1 cellular context compared by ENCODE assay signal in genomic region chr16:30352488-30353401, GRCh38.
TF ChIP-seq lines count a peak whose summit lies in the region.

No MANE protein-coding gene starts in this region.

TF ChIP-seq in K562, 482 proteins besides CTCF, POLR2A, EP300 and RAD21:
- TF ChIP-seq ETV1 (tag; conservative IDR thresholded peaks at IDR 0.05; ENCODE audit: low read depth) = peak; percentile 44; the same call in 1 of the 2 replicates
- TF ChIP-seq PRDM10 (IDR thresholded peaks at IDR 0.05; ENCODE audit: partially characterized antibody) = no peak
